In genomic region chr12:81300454-81300853, GRCh38 we compare ENCODE assay signal across 12 cellular contexts.
"Had no signal": no experiment of that assay in that cellular context is flagged by ENCODE, and none has a peak within 500 bp of the region (broad histone marks: within the 10 kb centered on the region; RNA-seq: fewer than 3 reads in every experiment).

No MANE protein-coding gene starts in this region.

- H3K4me1 ChIP-seq: testis had no signal

- H3K4me3 Mint-ChIP-seq: activated CD4-positive, alpha-beta memory T cell treated with anti-CD3 and anti-CD28 coated beads for 36 hours; activated naive CD8-positive, alpha-beta T cell treated with anti-CD3 and anti-CD28 coated beads for 36 hours; activated T-cell treated with anti-CD3 and anti-CD28 coated beads, Interleukin-2, amount 50 U/mL, for 4 hours; stimulated activated naive CD8-positive, alpha-beta T cell treated with anti-CD3 and anti-CD28 coated beads, Interleukin-15, Interleukin-2, amounts not matched to agents 100 ng/mL and 50 ng/mL, for 24 hours had no signal

- H3K27me3 ChIP-seq: testis had no signal

- H3K27ac Mint-ChIP-seq: activated CD4-positive, alpha-beta memory T cell treated with anti-CD3 and anti-CD28 coated beads for 36 hours; activated naive CD8-positive, alpha-beta T cell treated with anti-CD3 and anti-CD28 coated beads for 36 hours; stimulated activated naive CD8-positive, alpha-beta T cell treated with anti-CD3 and anti-CD28 coated beads, Interleukin-15, Interleukin-2, amounts not matched to agents 100 ng/mL and 50 ng/mL, for 24 hours had no signal

- H3K36me3 Mint-ChIP-seq: activated CD4-positive, alpha-beta memory T cell treated with anti-CD3 and anti-CD28 coated beads for 36 hours; activated naive CD8-positive, alpha-beta T cell treated with anti-CD3 and anti-CD28 coated beads for 36 hours had no signal

- H3K9me3 Mint-ChIP-seq: activated CD4-positive, alpha-beta memory T cell treated with anti-CD3 and anti-CD28 coated beads for 36 hours; activated naive CD8-positive, alpha-beta T cell treated with anti-CD3 and anti-CD28 coated beads for 36 hours had no signal

- H3K27me3 Mint-ChIP-seq: activated CD4-positive, alpha-beta memory T cell treated with anti-CD3 and anti-CD28 coated beads for 36 hours; activated naive CD8-positive, alpha-beta T cell treated with anti-CD3 and anti-CD28 coated beads for 36 hours; stimulated activated naive CD8-positive, alpha-beta T cell treated with anti-CD3 and anti-CD28 coated beads, Interleukin-15, Interleukin-2, amounts not matched to agents 100 ng/mL and 50 ng/mL, for 24 hours had no signal

- DNase-seq: activated CD4-positive, alpha-beta memory T cell treated with anti-CD3 and anti-CD28 coated beads for 36 hours; activated gamma-delta T cell; activated naive CD8-positive, alpha-beta T cell treated with anti-CD3 and anti-CD28 coated beads for 36 hours; activated T-cell treated with anti-CD3 and anti-CD28 coated beads, Interleukin-2, amount 50 U/mL, for 4 hours; anterior cingulate cortex; islet precursor cell; stimulated activated CD4-positive, alpha-beta T cell treated with anti-CD3 and anti-CD28 coated beads, Interleukin-15, amount 100 ng/mL, for 24 hours; stimulated activated CD4-positive, alpha-beta T cell treated with anti-CD3 and anti-CD28 coated beads, Interleukin-4, amount 100 ng/mL, for 24 hours; T-helper 9 cell; testis had no signal

- H3K27ac ChIP-seq: epithelial cell of prostate, testis had no signal

- H3K4me1 Mint-ChIP-seq: activated naive CD8-positive, alpha-beta T cell treated with anti-CD3 and anti-CD28 coated beads for 36 hours had no signal

- ATAC-seq: activated T-cell treated with anti-CD3 and anti-CD28 coated beads, Interleukin-2, amount 50 U/mL, for 4 hours had no signal

- H3K4me3 ChIP-seq: testis had no signal
